8 cellular contexts compared by ENCODE assay signal in genomic region chr17:82496529-82497434, GRCh38. TPM values are rescaled to one million over a fixed set of nuclear protein-coding genes. Genes with fewer than 3 reads are reported as not detected.
A peak's percentile ranks its signal among the peaks of the same experiment; 100 is the strongest.
DNase-seq lines count a peak whose midpoint lies in the region; ATAC-seq and TF ChIP-seq lines count a peak whose summit lies in the region.

No MANE protein-coding gene starts in this region.

- peak; percentile 48 for ATAC-seq in HG02588 (IDR thresholded peaks at IDR 0.05; ENCODE audit: unreplicated experiment)
- ATAC-seq in left cardiac atrium, result peak; percentile 87 to 91

- 15% methylated on average over 74 of the region's 83 CpGs; no CpG with 5 or more reads in 1 of the 2 donors for WGBS in transverse colon (ENCODE audit: low coverage in 1 of 2), 2 donors

- in situ Hi-C loops in transverse colon (cut with MboI; ENCODE audit: low pct_ligation_motif_present in 1 of 4, low pct_unique_long_range_greater_than_20kb in 1 of 4, low sequenced_read_pairs in 3 of 4), result no loop called here

- peak; percentile 95 for DNase-seq in GM06990 (ENCODE audit: extremely low read depth, insufficient read length)
- DNase-seq in NCI-H1417 treated with DMSO at 0.1 percent for 48 hours (lab: John Stamatoyannopoulos, UW), result peak; percentile 41
- DNase-seq in T-helper 1 cell, result peak; percentile 78 to 92 (median 85)
- DNase-seq in amniotic epithelial cell (ENCODE audit: low read depth), result peak; percentile 87
- peak; percentile 99 for DNase-seq in left cardiac atrium
- peak; percentile 93 to 100 (median 97) for DNase-seq in posterior cingulate gyrus
- peak; percentile 97 for DNase-seq in transverse colon

- H3K27me3 ChIP-seq in GM06990 (replicated peaks; ENCODE audit: control insufficient read depth, insufficient read depth, low read length) (no peaks in the 10 kb centered on the region), transverse colon (no peaks in the 10 kb centered on the region)

- TF ChIP-seq POLR2A in transverse colon (IDR thresholded peaks at IDR 0.05), result peak; percentile 65

- no peaks in the 10 kb centered on the region for H3K9me3 ChIP-seq in transverse colon

- intact Hi-C loops in left cardiac atrium (cut with DNase I), result loop anchor here in 1 of 2 donors (5.0 kb wide), 1 partner anchor 51 kb away; no protein-coding TSS in a partner anchor
- intact Hi-C loops in posterior cingulate gyrus (cut with DNase I), result loop anchor here (5.0 to 10.0 kb wide), 2 partner anchors 39 to 58 kb away; partner anchors contain the start of gene NARF
- intact Hi-C loops in transverse colon (cut with DNase I; ENCODE audit: low total_unique reads), result loop anchor here (10.0 kb wide), 1 partner anchor 58 kb away; no protein-coding TSS in a partner anchor

- H3K4me1 ChIP-seq in transverse colon, result peaks cover 8 to 32% (median 22%) of the 10 kb centered on the region in 4 donors

- no peak for TF ChIP-seq EP300 in transverse colon (IDR thresholded peaks at IDR 0.05; ENCODE audit: low read depth)

- peak overlapping the region; percentile 51 for H3K4me3 ChIP-seq in GM06990 (replicated peaks; ENCODE audit: low read depth, low read length)
- H3K4me3 ChIP-seq in transverse colon, result peak overlapping the region; percentile 37 to 63 (median 54)

- H3K36me3 ChIP-seq in GM06990 (ENCODE audit: control insufficient read depth, insufficient read depth, low read length), result no peaks in the 10 kb centered on the region
- no peaks in the 10 kb centered on the region for H3K36me3 ChIP-seq in transverse colon

- TF ChIP-seq CTCF in GM06990 (IDR thresholded peaks at IDR 0.05; ENCODE audit: insufficient read depth, low read length, poor library complexity, severe bottlenecking) (no peak), transverse colon (IDR thresholded peaks at IDR 0.05) (no peak)

- peak overlapping the region; percentile 74 to 93 (median 90) for H3K27ac ChIP-seq in transverse colon

RNA-seq across cellular contexts. Expression of gene FOXK2, which starts 22.8 kb away (rescaled TPM):
- total RNA-seq in left cardiac atrium (10 to 100 TPM; 35.9 to 53.9 TPM), transverse colon (100 to 1,000 TPM in 2 of 4 donors, 10 to 100 TPM in 2; 41.2 to 216 (median 106) TPM)

RNA-seq across cellular contexts. Expression of gene NARF, which starts 38.2 kb away (rescaled TPM):
- total RNA-seq in left cardiac atrium (10 to 100 TPM; 63.7 to 65.9 TPM), transverse colon (100 to 1,000 TPM in 1 of 4 donors, 10 to 100 TPM in 3; 44.1 to 133 (median 61.1) TPM)

RNA-seq across cellular contexts. Expression of gene CYBC1, which starts 46.2 kb away (rescaled TPM):
- 10 to 100 TPM; 42.1 to 43.6 TPM for total RNA-seq in left cardiac atrium
- total RNA-seq in transverse colon, result 100 to 1,000 TPM in 2 of 4 donors, 10 to 100 TPM in 2; 46.2 to 212 (median 86.2) TPM

Comparison
In these comparisons a context has a peak if more than half of its experiments do, and no peak if none do; other contexts are left out.
1. Peak in every context shown above with its lines: DNase-seq, ATAC-seq, H3K4me3 ChIP-seq and H3K27ac ChIP-seq.
2. DNase-seq: peak in every context shown above with its lines; median percentile 99 in left cardiac atrium; 97 in posterior cingulate gyrus; 97 in transverse colon; 95 in GM06990; 87 in amniotic epithelial cell; 85 in T-helper 1 cell; 41 in NCI-H1417 treated with DMSO at 0.1 percent for 48 hours.